Comparison of ENCODE assay signal across 7 cellular contexts in the genomic region with DNA sequence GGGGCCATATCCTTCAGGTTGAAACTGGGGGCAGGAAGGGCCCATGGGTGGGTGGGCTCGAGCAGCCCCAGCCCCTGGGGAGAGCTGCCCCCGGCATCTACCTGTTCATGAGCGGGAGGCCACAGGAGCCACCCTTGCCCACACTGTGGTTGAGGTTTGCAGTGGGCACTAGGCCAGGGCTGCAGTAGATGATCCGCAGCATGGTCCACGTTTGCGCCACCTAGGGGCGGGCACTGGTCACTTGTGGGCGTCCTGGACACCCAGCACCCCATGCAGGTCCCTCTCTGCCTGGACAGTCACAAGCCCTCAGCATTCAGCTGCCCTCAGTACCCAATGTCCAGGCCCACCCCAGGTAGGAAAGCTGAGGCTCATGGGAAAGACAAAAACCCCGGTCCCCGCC. TPM values are rescaled to one million over a fixed set of nuclear protein-coding genes. Genes with fewer than 3 reads are reported as not detected.
DNase-seq lines count a peak whose midpoint lies in the region; FAIRE-seq and TF ChIP-seq lines count a peak whose summit lies in the region.

No MANE protein-coding gene starts in this region.

- peaks cover 18% of the 10 kb centered on the region for H3K27me3 Mint-ChIP-seq in neural crest cell (ENCODE audit: low read depth)
- peaks cover 2 to 4% (median 3%) of the 10 kb centered on the region in 3 donors for H3K27me3 Mint-ChIP-seq in CD14-positive monocyte (ENCODE audit: low read depth in 3 of 3)

- peak; percentile 48 for DNase-seq in EH (ENCODE audit: low read depth)
- DNase-seq in astrocyte of the hippocampus (ENCODE audit: low read depth, low spot score), result peak; percentile 61
- peak; percentile 50 for DNase-seq in neural crest cell (ENCODE audit: low read depth, low spot score)
- no peak for DNase-seq in CD14-positive monocyte (ENCODE audit: low spot score)
- no peak for DNase-seq in COLO829 (ENCODE audit: low spot score)
- no peak for DNase-seq in GM12891 (ENCODE audit: insufficient read length, low spot score)

- intact Hi-C loops in CD14-positive monocyte (cut with micrococcal nuclease), result no loop called here

- H3K27ac Mint-ChIP-seq in neural crest cell (ENCODE audit: unreplicated experiment) (no peak overlapping the region), CD14-positive monocyte (peak overlapping the region in 3 of 7 donors; percentile 5 to 52 (median 44))

- H3K9me3 Mint-ChIP-seq in neural crest cell (no peaks in the 10 kb centered on the region), CD14-positive monocyte (peaks cover 0 to 5% (median 0%) of the 10 kb centered on the region in 7 donors)

- H3K4me1 Mint-ChIP-seq in neural crest cell, result peaks cover 27% of the 10 kb centered on the region
- H3K4me1 Mint-ChIP-seq in CD14-positive monocyte, result peaks cover 36% of the 10 kb centered on the region

- H3K36me3 Mint-ChIP-seq in neural crest cell (ENCODE audit: low read depth) (peaks cover 5% of the 10 kb centered on the region), CD14-positive monocyte (peaks cover 27 to 39% of the 10 kb centered on the region in 2 donors)

- no peak for TF ChIP-seq POLR2A in GM12891 (IDR thresholded peaks at IDR 0.05; ENCODE audit: low read depth, low read length)

- H3K4me3 Mint-ChIP-seq in neural crest cell (peak overlapping the region; percentile 78), CD14-positive monocyte (no peak overlapping the region)

- no peak for FAIRE-seq in GM12891 (lab: Jason Lieb, UNC)

- TF ChIP-seq CTCF in LNCAP (IDR thresholded peaks at IDR 0.05) (peak; percentile 65), neural crest cell (conservative IDR thresholded peaks at IDR 0.05) (peak; percentile 50), CD14-positive monocyte (IDR thresholded peaks at IDR 0.05) (no peak)

TF ChIP-seq in GM12891, 5 proteins besides CTCF, POLR2A, EP300 and RAD21:
- TF ChIP-seq PAX5 (IDR thresholded peaks at IDR 0.05; ENCODE audit: insufficient read depth, low read length, severe bottlenecking), result no peak
- no peak for TF ChIP-seq SPI1 (IDR thresholded peaks at IDR 0.05; ENCODE audit: low read depth, low read length)
- TF ChIP-seq TAF1 (IDR thresholded peaks at IDR 0.05; ENCODE audit: low read depth, low read length), result no peak
- no peak for TF ChIP-seq POLR2AphosphoS5 (IDR thresholded peaks at IDR 0.05; ENCODE audit: low read depth, low read length)
- no peak for TF ChIP-seq POU2F2 (IDR thresholded peaks at IDR 0.05; ENCODE audit: low read depth, low read length)

RNA-seq across cellular contexts. Expression of gene JMJD8, which starts 1.8 kb away (rescaled TPM):
- 60.8 and 64.5 TPM in 2 replicates for total RNA-seq in neural crest cell
- 10 to 100 TPM; 28.7 to 33.5 TPM for polyA plus RNA-seq in CD14-positive monocyte
- polyA plus RNA-seq in GM12891 (2012; ENCODE audit: low read depth, missing spikeins), result 20.6 TPM

RNA-seq across cellular contexts. Expression of gene WDR24, which starts 4.2 kb away (rescaled TPM):
- total RNA-seq in neural crest cell, result 16.6 and 20.7 TPM in 2 replicates
- polyA plus RNA-seq in CD14-positive monocyte, result 1 to 10 TPM; 5.7 to 7.4 TPM
- 9.7 TPM for polyA plus RNA-seq in GM12891 (2012; ENCODE audit: low read depth, missing spikeins)

RNA-seq across cellular contexts. Expression of gene STUB1, which starts 5.8 kb away (rescaled TPM):
- 81.5 and 99.3 TPM in 2 replicates for total RNA-seq in neural crest cell
- 100 to 1,000 TPM in 1 of 2 donors, 10 to 100 TPM in 1; 83.3 to 106 TPM for polyA plus RNA-seq in CD14-positive monocyte
- polyA plus RNA-seq in GM12891 (2012; ENCODE audit: low read depth, missing spikeins), result 45.0 TPM

RNA-seq across cellular contexts. Expression of gene RHBDL1, which starts 10.5 kb away (rescaled TPM):
- 3.0 and 3.1 TPM in 2 replicates for total RNA-seq in neural crest cell
- not detected for polyA plus RNA-seq in CD14-positive monocyte
- polyA plus RNA-seq in GM12891 (2012; ENCODE audit: low read depth, missing spikeins), result 1.8 TPM

RNA-seq across cellular contexts. Expression of gene RHOT2, which starts 18.0 kb away (rescaled TPM):
- 171 and 189 TPM in 2 replicates for total RNA-seq in neural crest cell
- polyA plus RNA-seq in CD14-positive monocyte, result 10 to 100 TPM; 25.4 to 26.3 TPM
- polyA plus RNA-seq in GM12891 (2012; ENCODE audit: low read depth, missing spikeins), result 73.5 TPM

Comparison
In these comparisons a context has a peak if more than half of its experiments do, and no peak if none do; other contexts are left out.
1. DNase-seq: peak in EH (single experiment), astrocyte of the hippocampus (single experiment) and neural crest cell (single experiment); none in CD14-positive monocyte (single experiment), COLO829 (single experiment) and GM12891 (single experiment).